Comparison of ENCODE assay signal across 8 cellular contexts in genomic region chr17:63446981-63447687, GRCh38.
DNase-seq lines count a peak whose midpoint lies in the region; ATAC-seq and TF ChIP-seq lines count a peak whose summit lies in the region.

No MANE protein-coding gene starts in this region.

- no peaks in the 10 kb centered on the region for H3K27me3 ChIP-seq in iPS-15b (ENCODE audit: control insufficient read depth, insufficient read depth, low read length)

- H3K36me3 ChIP-seq in iPS-15b (ENCODE audit: control insufficient read depth, insufficient read depth, low read length) = no peaks in the 10 kb centered on the region

- H3K4me3 ChIP-seq in GM12865 (ENCODE audit: low read depth, low read length) (peak overlapping the region; percentile 73), iPS-15b (ENCODE audit: low read depth, low read length) (peak overlapping the region; percentile 41)

- TF ChIP-seq CTCF in GM12865 (IDR thresholded peaks at IDR 0.05; ENCODE audit: insufficient read depth, low read depth, low read length, missing control alignments) = no peak

- peak overlapping the region; percentile 73 for H3K9ac ChIP-seq in iPS-15b (ENCODE audit: low read depth, low read length)

- ATAC-seq in HG03135 (IDR thresholded peaks at IDR 0.05; ENCODE audit: unreplicated experiment) = peak; percentile 17
- no peak for ATAC-seq in HG02884 (IDR thresholded peaks at IDR 0.05; ENCODE audit: unreplicated experiment)

- no peak for DNase-seq in GM12865 (ENCODE audit: low read depth)
- DNase-seq in RKO (ENCODE audit: low spot score) = peak; percentile 48
- peak; percentile 15 for DNase-seq in activated naive CD8-positive, alpha-beta T cell treated with anti-CD3 and anti-CD28 coated beads, Interleukin-2, amount 50 U/mL, for 16 hours (ENCODE audit: low read depth, low spot score)
- peak; percentile 25 to 44 for DNase-seq in stimulated activated CD4-positive, alpha-beta T cell treated with anti-CD3 and anti-CD28 coated beads, Interleukin-1b, Interleukin-23, amount 100 ng/mL, for 4 hours (ENCODE audit: low read depth in 2 of 2)
- no peak for DNase-seq in NCI-H1105 (lab: John Stamatoyannopoulos, UW)

- H3K4me1 ChIP-seq in iPS-15b (ENCODE audit: control insufficient read depth, insufficient read depth, low read length) = peaks cover 8% of the 10 kb centered on the region

- H3K9me3 ChIP-seq in iPS-15b (ENCODE audit: control insufficient read depth, insufficient read depth, low read length) = no peaks in the 10 kb centered on the region

Comparison
In these comparisons a context has a peak if more than half of its experiments do, and no peak if none do; other contexts are left out.
1. DNase-seq: peak in RKO (single experiment), activated naive CD8-positive, alpha-beta T cell treated with anti-CD3 and anti-CD28 coated beads, Interleukin-2, amount 50 U/mL, for 16 hours (single experiment) and stimulated activated CD4-positive, alpha-beta T cell treated with anti-CD3 and anti-CD28 coated beads, Interleukin-1b, Interleukin-23, amount 100 ng/mL, for 4 hours (2 of 2); none in GM12865 (single experiment) and NCI-H1105 (single experiment).